1 cellular context compared by ENCODE assay signal in genomic region chr19:42250666-42251531, GRCh38.
TF ChIP-seq lines count a peak whose summit lies in the region.

No MANE protein-coding gene starts in this region.

TF ChIP-seq in HEK293, 187 proteins besides CTCF, POLR2A, EP300 and RAD21 (continued from another document):
- TF ChIP-seq ZNF692 (tag by site-specific recombination; IDR thresholded peaks at IDR 0.05) (peak; percentile 94), ZNF571 (tag by site-specific recombination; IDR thresholded peaks at IDR 0.05) (no peak), ZNF10 (tag by site-specific recombination; IDR thresholded peaks at IDR 0.05) (no peak), ZNF221 (tag by site-specific recombination; IDR thresholded peaks at IDR 0.05; ENCODE audit: borderline replicate concordance) (no peak), ZNF19 (tag by site-specific recombination; IDR thresholded peaks at IDR 0.05; ENCODE audit: low read depth) (no peak), ZNF114 (tag by site-specific recombination; IDR thresholded peaks at IDR 0.05) (no peak), ZNF302 (tag by site-specific recombination; IDR thresholded peaks at IDR 0.05; ENCODE audit: low read depth) (no peak), ZNF658 (tag by site-specific recombination; IDR thresholded peaks at IDR 0.05) (no peak), ZNF529 (tag by site-specific recombination; IDR thresholded peaks at IDR 0.05; ENCODE audit: insufficient replicate concordance) (no peak), ZNF184 (tag by site-specific recombination; IDR thresholded peaks at IDR 0.05) (no peak), ZNF416 (tag by site-specific recombination; IDR thresholded peaks at IDR 0.05) (no peak), ZFP69B (tag by site-specific recombination; IDR thresholded peaks at IDR 0.05) (peak; percentile 58; the same call in 1 of the 2 replicates), ZNF629 (tag by site-specific recombination; IDR thresholded peaks at IDR 0.05) (peak; percentile 27; the same call in 1 of the 2 replicates), ZNF664 (tag by site-specific recombination; IDR thresholded peaks at IDR 0.05) (no peak), GLIS2 (tag by site-specific recombination; IDR thresholded peaks at IDR 0.05) (peak; percentile 52), ZNF530 (tag by site-specific recombination; IDR thresholded peaks at IDR 0.05; ENCODE audit: low read depth) (no peak), ZBTB10 (tag by site-specific recombination; IDR thresholded peaks at IDR 0.05) (peak; percentile 91), ZBTB11 (tag by site-specific recombination; conservative IDR thresholded peaks at IDR 0.05; ENCODE audit: low read depth) (no peak), ZNF211 (tag by site-specific recombination; IDR thresholded peaks at IDR 0.05; ENCODE audit: low read depth) (no peak), PRDM4 (tag by site-specific recombination; IDR thresholded peaks at IDR 0.05) (peak; percentile 87), ZNF488 (tag by site-specific recombination; IDR thresholded peaks at IDR 0.05) (no peak), PATZ1 (tag by site-specific recombination; IDR thresholded peaks at IDR 0.05) (peak; percentile 81), HIC1 (tag by site-specific recombination; IDR thresholded peaks at IDR 0.05) (peak; percentile 76; the same call in 1 of the 2 replicates), ZBTB26 (tag by site-specific recombination; optimal IDR thresholded peaks at IDR 0.05) (no peak), EGR2 (tag by site-specific recombination; IDR thresholded peaks at IDR 0.05; ENCODE audit: low read depth) (peak; percentile 79), REPIN1 (tag by site-specific recombination; IDR thresholded peaks at IDR 0.05; ENCODE audit: low read depth) (no peak), ZNF777 (tag by site-specific recombination; IDR thresholded peaks at IDR 0.05; ENCODE audit: borderline replicate concordance) (no peak), BCL11B (tag by site-specific recombination; IDR thresholded peaks at IDR 0.05; ENCODE audit: low read depth) (no peak), ZNF623 (tag by site-specific recombination; IDR thresholded peaks at IDR 0.05) (no peak), GLIS1 (tag by site-specific recombination; IDR thresholded peaks at IDR 0.05) (peak; percentile 94), ZFHX2 (tag by site-specific recombination; conservative IDR thresholded peaks at IDR 0.05) (peak; percentile 74), ZEB2 (tag by site-specific recombination; IDR thresholded peaks at IDR 0.05) (no peak)
